Comparison of ENCODE assay signal across 8 cellular contexts in genomic region chr1:113948151-113948550, GRCh38. TPM values are rescaled to one million over a fixed set of nuclear protein-coding genes. Genes with fewer than 3 reads are reported as not detected.
DNase-seq lines count a peak whose midpoint lies in the region; ATAC-seq and TF ChIP-seq lines count a peak whose summit lies in the region.
"Not testable (repeated sequence)": the region's sequence is repeated elsewhere in the genome, so short reads cannot be mapped to it uniquely, and the experiment has no call there.

No MANE protein-coding gene starts in this region.

- H4K20me1 ChIP-seq in OCI-LY7 (ENCODE audit: insufficient read depth, low read length): not testable (repeated sequence)

- H3K27ac ChIP-seq in CD8-positive, alpha-beta memory T cell (ENCODE audit: low read depth, low read length): not testable (repeated sequence)
- H3K27ac ChIP-seq in OCI-LY7 (ENCODE audit: low read depth, low read length, poor library complexity, severe bottlenecking) (peak overlapping the region; percentile 88), left ventricle myocardium inferior (replicated peaks) (peak overlapping the region; percentile 25), spleen (peak overlapping the region; percentile 9 to 80 (median 67)), vagina (peak overlapping the region; percentile 30)

- not testable (repeated sequence) for ATAC-seq in activated CD8-positive, alpha-beta T cell treated with anti-CD3 and anti-CD28 coated beads for 36 hours; activated naive CD8-positive, alpha-beta T cell treated with anti-CD3 and anti-CD28 coated beads, Interleukin-2, amount 50 U/mL, for 24 hours; naive thymus-derived CD8-positive, alpha-beta T cell

- not testable (repeated sequence) for DNase-seq in CD8-positive, alpha-beta memory T cell; OCI-LY7 (ENCODE audit: low spot score); activated CD8-positive, alpha-beta T cell treated with anti-CD3 and anti-CD28 coated beads for 36 hours; activated naive CD8-positive, alpha-beta T cell treated with anti-CD3 and anti-CD28 coated beads, Interleukin-2, amount 50 U/mL, for 24 hours; left ventricle myocardium inferior; naive thymus-derived CD8-positive, alpha-beta T cell; spleen; vagina (ENCODE audit: extremely low spot score in 2 of 2)

- peaks cover 98% of the 10 kb centered on the region for H3K79me2 ChIP-seq in OCI-LY7 (ENCODE audit: insufficient read depth, low read depth, low read length)

- not testable (repeated sequence) for H3K36me3 ChIP-seq in CD8-positive, alpha-beta memory T cell (ENCODE audit: insufficient read depth, low read length); vagina
- H3K36me3 ChIP-seq in OCI-LY7 (ENCODE audit: insufficient read depth, low read length) (peaks cover 44% of the 10 kb centered on the region), left ventricle myocardium inferior (peaks cover 15% of the 10 kb centered on the region), spleen (peaks cover 0 to 29% (median 2%) of the 10 kb centered on the region in 6 donors)

- not testable (repeated sequence) for BruUV-seq in OCI-LY7 (replicated peaks; lab: Mats Ljungman, UMichigan)

- peak overlapping the region; percentile 69 for H3K4me2 ChIP-seq in OCI-LY7 (ENCODE audit: low read length)

- not testable (repeated sequence) for H3K9me2 ChIP-seq in OCI-LY7 (ENCODE audit: insufficient read depth, low read length)

- not testable (repeated sequence) for TF ChIP-seq POLR2A in spleen (IDR thresholded peaks at IDR 0.05); vagina (IDR thresholded peaks at IDR 0.05)

- WGBS in spleen, 5 donors: 61 to 73% (median 66%) methylated on average over 4 of the region's 4 CpGs

- CTCF ChIA-PET in CD8-positive, alpha-beta memory T cell (lab: Charles Lee): interaction anchor here (0.9 to 6.1 kb wide), 7 partner anchors 8 to 113 kb away, joined by 3 to 74 read pairs (median 6); partner anchors contain the start of genes AP4B1, DCLRE1B and HIPK1
- CTCF ChIA-PET in OCI-LY7 (lab: Charles Lee; ENCODE audit: unreplicated experiment): not testable (repeated sequence)
- CTCF ChIA-PET in activated CD8-positive, alpha-beta T cell treated with anti-CD3 and anti-CD28 coated beads for 36 hours (lab: Charles Lee): interaction anchor here (0.8 to 7.6 kb wide), 7 partner anchors 9 to 334 kb away, joined by 3 to 57 read pairs (median 12); partner anchors contain the start of genes AP4B1, DCLRE1B and HIPK1

- intact Hi-C loops in OCI-LY7 (cut with micrococcal nuclease; ENCODE audit: unreplicated experiment): loop anchor here (10.0 kb wide), 2 partner anchors 807 to 993 kb away; partner anchors contain the start of genes CSDE1 and SLC16A1
- intact Hi-C loops in activated CD8-positive, alpha-beta T cell treated with anti-CD3 and anti-CD28 coated beads for 36 hours (cut with micrococcal nuclease); left ventricle myocardium inferior (cut with micrococcal nuclease); spleen (cut with DNase I; ENCODE audit: low total_unique reads); vagina (cut with DNase I): not testable (repeated sequence)

- H3K27ac Mint-ChIP-seq in CD8-positive, alpha-beta memory T cell: peak overlapping the region; percentile 89 to 96 (median 92)
- peak overlapping the region; percentile 88 for H3K27ac Mint-ChIP-seq in activated CD8-positive, alpha-beta T cell treated with anti-CD3 and anti-CD28 coated beads for 36 hours
- H3K27ac Mint-ChIP-seq in activated naive CD8-positive, alpha-beta T cell treated with anti-CD3 and anti-CD28 coated beads, Interleukin-2, amount 50 U/mL, for 24 hours: peak overlapping the region; percentile 86
- H3K27ac Mint-ChIP-seq in naive thymus-derived CD8-positive, alpha-beta T cell: peak overlapping the region; percentile 90 to 99 (median 95)

- peaks cover 82% of the 10 kb centered on the region for H3K4me1 ChIP-seq in CD8-positive, alpha-beta memory T cell (ENCODE audit: insufficient read depth, low read length)
- H3K4me1 ChIP-seq in OCI-LY7 (ENCODE audit: insufficient read depth, low read length, poor library complexity, severe bottlenecking) (peaks cover 48% of the 10 kb centered on the region), left ventricle myocardium inferior (peaks cover 40% of the 10 kb centered on the region), spleen (peaks cover 18 to 98% (median 37%) of the 10 kb centered on the region in 6 donors), vagina (peaks cover 50% of the 10 kb centered on the region)

- H3K36me3 Mint-ChIP-seq in CD8-positive, alpha-beta memory T cell: peaks cover 3 to 43% (median 11%) of the 10 kb centered on the region in 3 donors
- peaks cover 44% of the 10 kb centered on the region for H3K36me3 Mint-ChIP-seq in activated CD8-positive, alpha-beta T cell treated with anti-CD3 and anti-CD28 coated beads for 36 hours (ENCODE audit: low read depth)
- H3K36me3 Mint-ChIP-seq in activated naive CD8-positive, alpha-beta T cell treated with anti-CD3 and anti-CD28 coated beads, Interleukin-2, amount 50 U/mL, for 24 hours (ENCODE audit: low read depth): peaks cover 36% of the 10 kb centered on the region
- H3K36me3 Mint-ChIP-seq in naive thymus-derived CD8-positive, alpha-beta T cell: peaks cover 2 to 38% (median 16%) of the 10 kb centered on the region in 3 donors

- H3K4me1 Mint-ChIP-seq in CD8-positive, alpha-beta memory T cell: peaks cover 67 to 94% (median 87%) of the 10 kb centered on the region in 3 donors
- H3K4me1 Mint-ChIP-seq in activated CD8-positive, alpha-beta T cell treated with anti-CD3 and anti-CD28 coated beads for 36 hours (ENCODE audit: low read depth): peaks cover 74% of the 10 kb centered on the region
- peaks cover 78% of the 10 kb centered on the region for H3K4me1 Mint-ChIP-seq in activated naive CD8-positive, alpha-beta T cell treated with anti-CD3 and anti-CD28 coated beads, Interleukin-2, amount 50 U/mL, for 24 hours
- peaks cover 22 to 90% (median 77%) of the 10 kb centered on the region in 4 donors for H3K4me1 Mint-ChIP-seq in naive thymus-derived CD8-positive, alpha-beta T cell

- H3K9me3 Mint-ChIP-seq in CD8-positive, alpha-beta memory T cell; activated CD8-positive, alpha-beta T cell treated with anti-CD3 and anti-CD28 coated beads for 36 hours; activated naive CD8-positive, alpha-beta T cell treated with anti-CD3 and anti-CD28 coated beads, Interleukin-2, amount 50 U/mL, for 24 hours; naive thymus-derived CD8-positive, alpha-beta T cell: not testable (repeated sequence)

- TF ChIP-seq CTCF in OCI-LY7 (conservative IDR thresholded peaks at IDR 0.05; ENCODE audit: low read length); activated CD8-positive, alpha-beta T cell treated with anti-CD3 and anti-CD28 coated beads for 36 hours (IDR thresholded peaks at IDR 0.05); left ventricle myocardium inferior (IDR thresholded peaks at IDR 0.05; ENCODE audit: borderline replicate concordance); spleen (IDR thresholded peaks at IDR 0.05 in 8 of 11, conservative IDR thresholded peaks at IDR 0.05 in 3 of 11); vagina (IDR thresholded peaks at IDR 0.05): not testable (repeated sequence)

- H2AFZ ChIP-seq in OCI-LY7 (ENCODE audit: low read length): not testable (repeated sequence)

- peak overlapping the region in 6 of 7 donors; percentile 26 to 78 (median 38) for H3K4me3 Mint-ChIP-seq in CD8-positive, alpha-beta memory T cell
- H3K4me3 Mint-ChIP-seq in activated CD8-positive, alpha-beta T cell treated with anti-CD3 and anti-CD28 coated beads for 36 hours: peak overlapping the region; percentile 48
- H3K4me3 Mint-ChIP-seq in activated naive CD8-positive, alpha-beta T cell treated with anti-CD3 and anti-CD28 coated beads, Interleukin-2, amount 50 U/mL, for 24 hours: peak overlapping the region; percentile 26
- H3K4me3 Mint-ChIP-seq in naive thymus-derived CD8-positive, alpha-beta T cell: peak overlapping the region; percentile 39 to 90 (median 80)

- not testable (repeated sequence) for H3K4me3 ChIP-seq in CD8-positive, alpha-beta memory T cell (ENCODE audit: low read length); OCI-LY7 (ENCODE audit: low read depth, low read length, poor library complexity, severe bottlenecking); left ventricle myocardium inferior; spleen; vagina

- not testable (repeated sequence) for H3K27me3 Mint-ChIP-seq in CD8-positive, alpha-beta memory T cell; activated CD8-positive, alpha-beta T cell treated with anti-CD3 and anti-CD28 coated beads for 36 hours; activated naive CD8-positive, alpha-beta T cell treated with anti-CD3 and anti-CD28 coated beads, Interleukin-2, amount 50 U/mL, for 24 hours; naive thymus-derived CD8-positive, alpha-beta T cell

- POLR2A ChIA-PET in CD8-positive, alpha-beta memory T cell (lab: Charles Lee): interaction anchor here (0.7 to 4.7 kb wide), 2 partner anchors 18 to 98 kb away, joined by 5 to 38 read pairs; partner anchors contain the start of gene HIPK1
- POLR2A ChIA-PET in OCI-LY7 (lab: Charles Lee): interaction anchor here (0.6 to 3.2 kb wide), 12 partner anchors 10 to 286 kb away, joined by 3 to 17 read pairs (median 4); no protein-coding TSS in a partner anchor
- POLR2A ChIA-PET in activated CD8-positive, alpha-beta T cell treated with anti-CD3 and anti-CD28 coated beads for 36 hours (lab: Charles Lee): interaction anchor here (0.8 to 5.2 kb wide), 4 partner anchors 9 to 165 kb away, joined by 3 to 60 read pairs (median 8); partner anchors contain the start of genes HIPK1 and RSBN1
- POLR2A ChIA-PET in naive thymus-derived CD8-positive, alpha-beta T cell (lab: Charles Lee): interaction anchor here (0.7 to 9.3 kb wide), 7 partner anchors 7 to 183 kb away, joined by 3 to 179 read pairs (median 8); partner anchors contain the start of genes AP4B1, DCLRE1B, HIPK1 and RSBN1

- not testable (repeated sequence) for H3K27me3 ChIP-seq in CD8-positive, alpha-beta memory T cell (ENCODE audit: insufficient read depth, low read length, poor library complexity, severe bottlenecking); left ventricle myocardium inferior (ENCODE audit: low read depth); spleen (replicated peaks in 1 of 7); vagina

- H3K9me3 ChIP-seq in CD8-positive, alpha-beta memory T cell (ENCODE audit: low read length); left ventricle myocardium inferior (replicated peaks); spleen; vagina: not testable (repeated sequence)
- H3K9me3 ChIP-seq in OCI-LY7 (ENCODE audit: low read length): peaks cover 16% of the 10 kb centered on the region; the same call in 1 of the 2 replicates

RNA-seq across cellular contexts. Expression of gene HIPK1, which starts 19.0 kb away (rescaled TPM):
- 10 to 100 TPM; 80.9 to 81.2 TPM for total RNA-seq in CD8-positive, alpha-beta memory T cell
- polyA plus RNA-seq in CD8-positive, alpha-beta memory T cell: 19.4 TPM
- 17.3 and 20.4 TPM in 2 replicates for total RNA-seq in OCI-LY7 (2014; rRNA removed; shearing (Covaris generic))
- total RNA-seq in OCI-LY7 (2022): 50.2 and 52.6 TPM in 2 replicates
- total RNA-seq in activated CD8-positive, alpha-beta T cell treated with anti-CD3 and anti-CD28 coated beads for 36 hours: 10 to 100 TPM; 42.8 to 45.1 TPM
- total RNA-seq in left ventricle myocardium inferior: 52.2 TPM
- total RNA-seq in naive thymus-derived CD8-positive, alpha-beta T cell: 100 to 1,000 TPM; 123 to 138 TPM
- 10 to 100 TPM; 14.5 to 19.3 (median 17.5) TPM for polyA plus RNA-seq in naive thymus-derived CD8-positive, alpha-beta T cell
- total RNA-seq in spleen: 10 to 100 TPM; 62.5 to 92.3 (median 76.5) TPM
- 10 to 100 TPM in 1 of 3 donors, 1 to 10 TPM in 2; 7.1 to 10.4 (median 7.2) TPM for polyA plus RNA-seq in spleen
- total RNA-seq in vagina: 52.3 TPM

RNA-seq across cellular contexts. Expression of gene OLFML3, which starts 31.1 kb away (rescaled TPM):
- under 1 TPM; 0.18 to 0.24 TPM for total RNA-seq in CD8-positive, alpha-beta memory T cell
- polyA plus RNA-seq in CD8-positive, alpha-beta memory T cell: not detected
- total RNA-seq in OCI-LY7 (2014; rRNA removed; shearing (Covaris generic)): 0.21 and 0.44 TPM in 2 replicates
- total RNA-seq in OCI-LY7 (2022) (0.34 and 0.35 TPM in 2 replicates), left ventricle myocardium inferior (14.3 TPM), spleen (10 to 100 TPM in 1 of 7 donors, 1 to 10 TPM in 6; 1.2 to 10.9 (median 6.6) TPM), vagina (108 TPM)
- total RNA-seq in activated CD8-positive, alpha-beta T cell treated with anti-CD3 and anti-CD28 coated beads for 36 hours: under 1 TPM; 0.14 to 0.49 TPM
- under 1 TPM; 0.36 to 0.49 TPM for total RNA-seq in naive thymus-derived CD8-positive, alpha-beta T cell
- not detected for polyA plus RNA-seq in naive thymus-derived CD8-positive, alpha-beta T cell
- polyA plus RNA-seq in spleen: 1 to 10 TPM; 2.6 to 6.1 (median 3.8) TPM

RNA-seq across cellular contexts. Expression of gene DCLRE1B, which starts 43.0 kb away (rescaled TPM):
- 10 to 100 TPM; 31.2 to 32.1 TPM for total RNA-seq in CD8-positive, alpha-beta memory T cell
- 5.1 TPM for polyA plus RNA-seq in CD8-positive, alpha-beta memory T cell
- 17.3 and 20.1 TPM in 2 replicates for total RNA-seq in OCI-LY7 (2014; rRNA removed; shearing (Covaris generic))
- total RNA-seq in OCI-LY7 (2022): 20.8 and 20.9 TPM in 2 replicates
- total RNA-seq in activated CD8-positive, alpha-beta T cell treated with anti-CD3 and anti-CD28 coated beads for 36 hours: 10 to 100 TPM; 19.1 to 19.3 TPM
- 2.1 TPM for total RNA-seq in left ventricle myocardium inferior
- 1 to 10 TPM; 5.2 to 5.5 TPM for total RNA-seq in naive thymus-derived CD8-positive, alpha-beta T cell
- polyA plus RNA-seq in naive thymus-derived CD8-positive, alpha-beta T cell: 1 to 10 TPM; 3.7 to 5.2 (median 4.5) TPM
- 10 to 100 TPM in 1 of 7 donors, 1 to 10 TPM in 6; 6.7 to 10.5 (median 8.0) TPM for total RNA-seq in spleen
- polyA plus RNA-seq in spleen: 1 to 10 TPM; 1.9 to 3.5 (median 2.4) TPM
- total RNA-seq in vagina: 5.2 TPM

RNA-seq across cellular contexts. Expression of gene AP4B1, which starts 43.6 kb away (rescaled TPM):
- total RNA-seq in CD8-positive, alpha-beta memory T cell: 10 to 100 TPM; 33.7 to 36.2 TPM
- 12.1 TPM for polyA plus RNA-seq in CD8-positive, alpha-beta memory T cell
- total RNA-seq in OCI-LY7 (2014; rRNA removed; shearing (Covaris generic)): 37.7 and 45.3 TPM in 2 replicates
- 40.5 and 42.5 TPM in 2 replicates for total RNA-seq in OCI-LY7 (2022)
- total RNA-seq in activated CD8-positive, alpha-beta T cell treated with anti-CD3 and anti-CD28 coated beads for 36 hours: 10 to 100 TPM; 38.2 to 38.5 TPM
- total RNA-seq in left ventricle myocardium inferior: 11.8 TPM
- total RNA-seq in naive thymus-derived CD8-positive, alpha-beta T cell: 10 to 100 TPM; 65.1 to 75.2 TPM
- 1 to 10 TPM; 7.9 to 9.6 (median 8.6) TPM for polyA plus RNA-seq in naive thymus-derived CD8-positive, alpha-beta T cell
- total RNA-seq in spleen: 10 to 100 TPM; 23.9 to 58.0 (median 33.1) TPM
- 10 to 100 TPM; 24.9 to 52.3 (median 27.5) TPM for polyA plus RNA-seq in spleen
- total RNA-seq in vagina: 6.9 TPM

Comparison
In these comparisons a context has a peak if more than half of its experiments do, and no peak if none do; other contexts are left out.
1. H3K4me3 Mint-ChIP-seq: peak in every context shown above with its lines; median percentile 80 in naive thymus-derived CD8-positive, alpha-beta T cell; 48 in activated CD8-positive, alpha-beta T cell treated with anti-CD3 and anti-CD28 coated beads for 36 hours; 38 in CD8-positive, alpha-beta memory T cell; 26 in activated naive CD8-positive, alpha-beta T cell treated with anti-CD3 and anti-CD28 coated beads, Interleukin-2, amount 50 U/mL, for 24 hours.